8 cellular contexts compared by ENCODE assay signal in genomic region chr17:78302478-78302877, GRCh38.
"Had no signal": no experiment of that assay in that cellular context is flagged by ENCODE, and none has a peak within 500 bp of the region (broad histone marks: within the 10 kb centered on the region; RNA-seq: fewer than 3 reads in every experiment).

No MANE protein-coding gene starts in this region.

- H3K4me1 ChIP-seq: HAP-1 had no signal

- H3K27ac ChIP-seq: GM23248, HL-60 had no signal

- H2AFZ ChIP-seq: GM23248 had no signal

- H3K36me3 ChIP-seq: HAP-1 had no signal

- H3K9me3 ChIP-seq: HAP-1 had no signal

- DNase-seq: GM23248, GOT3, H7, HFFc6, KBM-7 had no signal

- H3K9ac ChIP-seq: GM23248 had no signal

- FAIRE-seq: HepG2 had no signal

- H3K4me3 ChIP-seq: GM23248, HAP-1 had no signal
